ENCODE assay signal across 9 cellular contexts in the genomic region with DNA sequence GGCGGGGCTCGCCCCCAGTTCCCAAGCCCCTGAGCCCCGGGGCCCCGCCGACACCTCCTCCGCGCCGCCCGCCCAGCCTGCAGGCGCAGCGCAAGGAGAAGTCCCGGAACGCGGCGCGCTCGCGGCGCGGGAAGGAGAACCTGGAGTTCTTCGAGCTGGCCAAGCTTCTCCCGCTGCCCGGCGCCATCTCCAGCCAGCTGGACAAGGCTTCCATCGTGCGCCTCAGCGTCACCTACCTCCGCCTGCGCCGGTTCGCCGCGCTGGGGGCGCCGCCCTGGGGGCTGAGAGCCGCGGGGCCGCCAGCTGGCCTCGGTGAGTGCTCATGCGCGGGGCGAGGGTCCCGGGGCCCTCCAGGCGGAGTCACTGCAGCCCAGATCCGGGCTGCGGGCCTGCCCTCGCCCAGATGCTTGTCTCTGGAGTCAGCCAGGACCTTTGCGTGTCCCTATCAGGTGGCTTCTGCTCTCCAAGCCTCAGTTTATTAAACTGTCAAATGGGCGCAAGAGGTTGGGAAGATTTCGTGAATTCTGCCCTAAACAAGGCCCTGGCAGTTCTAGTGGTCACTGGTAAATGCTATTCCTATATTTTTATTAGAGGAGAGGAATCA. TPM values are rescaled to one million over a fixed set of nuclear protein-coding genes. Genes with fewer than 3 reads are reported as not detected.
A peak's percentile ranks its signal among the peaks of the same experiment; 100 is the strongest.
DNase-seq lines count a peak whose midpoint lies in the region; ATAC-seq lines count a peak whose summit lies in the region.
"Had no signal": no experiment of that assay in that cellular context is flagged by ENCODE, and none has a peak within 500 bp of the region (broad histone marks: within the 10 kb centered on the region; RNA-seq: fewer than 3 reads in every experiment).

No MANE protein-coding gene starts in this region.

- DNase-seq in left ventricle myocardium superior = no peak
- DNase-seq in Right ventricle myocardium inferior (ENCODE audit: missing footprints) = no peak
- DNase-seq in astrocyte of the hippocampus (ENCODE audit: low read depth, low spot score) = peak; percentile 31
- no peak for DNase-seq in left colon
- no peak for DNase-seq in NCI-H82 treated with DMSO at 0.1 percent for 48 hours (lab: John Stamatoyannopoulos, UW; ENCODE audit: unreplicated experiment)
- no peak for DNase-seq in NCI-H526 treated with DMSO at 0.1 percent for 48 hours (lab: John Stamatoyannopoulos, UW)
- no peak for DNase-seq in CD4-positive, alpha-beta memory T cell
- DNase-seq in OCI-M1 (lab: John Stamatoyannopoulos, UW) = no peak
- DNase-seq: activated CD4-positive, alpha-beta T cell treated with anti-CD3 and anti-CD28 coated beads, Interleukin-2, amount 50 U/mL, for 48 hours had no signal

- no peak overlapping the region for H3K27ac Mint-ChIP-seq in CD4-positive, alpha-beta memory T cell

- H3K27me3 ChIP-seq in CD4-positive, alpha-beta memory T cell (ENCODE audit: insufficient read depth, low read length) = peaks cover 29% of the 10 kb centered on the region

- POLR2A ChIA-PET in CD4-positive, alpha-beta memory T cell (lab: Charles Lee; ENCODE audit: partially characterized antibody) = interaction anchor here (0.8 kb wide), 2 partner anchors 9 to 12 kb away, joined by 3 to 4 read pairs; no protein-coding TSS in a partner anchor

- ATAC-seq in left ventricle myocardium superior = peak; percentile 12
- no peak for ATAC-seq in Right ventricle myocardium inferior
- peak; percentile 11 for ATAC-seq in left colon

- peaks cover 37 to 38% of the 10 kb centered on the region in 2 donors for H3K27me3 Mint-ChIP-seq in CD4-positive, alpha-beta memory T cell

- CTCF ChIA-PET in CD4-positive, alpha-beta memory T cell (lab: Charles Lee; ENCODE audit: partially characterized antibody) = interaction anchor here (1.5 to 2.4 kb wide), 2 partner anchors 7 to 9 kb away, joined by 6 to 12 read pairs; no protein-coding TSS in a partner anchor

- no peaks in the 10 kb centered on the region for H3K36me3 ChIP-seq in CD4-positive, alpha-beta memory T cell (ENCODE audit: insufficient read depth, low read length)

- peaks cover 7 to 21% (median 15%) of the 10 kb centered on the region in 4 donors for H3K4me1 Mint-ChIP-seq in CD4-positive, alpha-beta memory T cell

- no peak overlapping the region for H3K27ac ChIP-seq in CD4-positive, alpha-beta memory T cell (ENCODE audit: low read depth, low read length)

- peaks cover 0 to 2% (median 0%) of the 10 kb centered on the region in 8 donors for H3K9me3 Mint-ChIP-seq in CD4-positive, alpha-beta memory T cell

- peaks cover 31% of the 10 kb centered on the region for H3K4me1 ChIP-seq in CD4-positive, alpha-beta memory T cell (ENCODE audit: insufficient read depth, low read length)

- H3K36me3 Mint-ChIP-seq in CD4-positive, alpha-beta memory T cell = no peaks in the 10 kb centered on the region

- H3K4me3 Mint-ChIP-seq in CD4-positive, alpha-beta memory T cell = peak overlapping the region in 1 of 8 donors; percentile 70

- intact Hi-C loops in left ventricle myocardium superior (cut with micrococcal nuclease) = no loop called here
- intact Hi-C loops in Right ventricle myocardium inferior (cut with DNase I) = no loop called here
- intact Hi-C loops in left colon (cut with DNase I, micrococcal nuclease) = no loop called here
- intact Hi-C loops in CD4-positive, alpha-beta memory T cell (cut with micrococcal nuclease) = no loop called here

- H3K9me3 ChIP-seq in CD4-positive, alpha-beta memory T cell (ENCODE audit: control insufficient read depth in 1 of 2, low read length in 2 of 2) = no peaks in the 10 kb centered on the region

- H3K4me3 ChIP-seq in CD4-positive, alpha-beta memory T cell (ENCODE audit: low read length in 2 of 2) = no peak overlapping the region

RNA-seq across cellular contexts. Expression of gene NPAS1, which starts 2.0 kb away (rescaled TPM):
- total RNA-seq in left ventricle myocardium superior (0.32 TPM), Right ventricle myocardium inferior (not detected), left colon (1 to 10 TPM in 1 of 2 donors, under 1 TPM in 1; 0.37 to 1.6 TPM)
- under 1 TPM; 0.35 to 0.64 TPM for total RNA-seq in CD4-positive, alpha-beta memory T cell
- not detected for polyA plus RNA-seq in CD4-positive, alpha-beta memory T cell

RNA-seq across cellular contexts. Expression of gene TMEM160, which starts 26.8 kb away (rescaled TPM):
- total RNA-seq in left ventricle myocardium superior (31.6 TPM), Right ventricle myocardium inferior (27.7 TPM), left colon (10 to 100 TPM; 27.6 to 33.1 TPM)
- 10 to 100 TPM; 34.1 to 36.0 TPM for total RNA-seq in CD4-positive, alpha-beta memory T cell
- 100 to 1,000 TPM; 112 to 133 TPM for polyA plus RNA-seq in CD4-positive, alpha-beta memory T cell
